1 cellular context compared by ENCODE assay signal in genomic region chr6:73520688-73521350, GRCh38.
A peak's percentile ranks its signal among the peaks of the same experiment; 100 is the strongest.
TF ChIP-seq lines count a peak whose summit lies in the region.

Gene EEF1A1, minus strand, starts transcription at chr6:73521032. Its CDS starts 1,006 bp downstream, at chr6:73520026.

TF ChIP-seq in HepG2, 621 proteins besides CTCF, POLR2A, EP300 and RAD21 (continued from another document and continues in another):
- TF ChIP-seq ZNF142 (CRISPR knock-in tag; IDR thresholded peaks at IDR 0.05) (peak; percentile 75; the same call in 1 of the 2 replicates), GPBP1L1 (CRISPR knock-in tag; IDR thresholded peaks at IDR 0.05) (no peak), MED8 (CRISPR knock-in tag; IDR thresholded peaks at IDR 0.05; ENCODE audit: insufficient replicate concordance) (peak; percentile 46), GTF3A (CRISPR knock-in tag; conservative IDR thresholded peaks at IDR 0.05) (peak; percentile 33; the same call in 1 of the 2 replicates), ZKSCAN1 (IDR thresholded peaks at IDR 0.05; ENCODE audit: low read length) (peak; percentile 47), POLR2G (IDR thresholded peaks at IDR 0.05; ENCODE audit: low read depth, low read length) (peak; percentile 99), ZNF530 (CRISPR knock-in tag; IDR thresholded peaks at IDR 0.05; ENCODE audit: low read depth) (peak; percentile 79; the same call in 1 of the 2 replicates), ZNF326 (CRISPR knock-in tag; IDR thresholded peaks at IDR 0.05; ENCODE audit: borderline replicate concordance) (no peak), ZNF264 (CRISPR knock-in tag; IDR thresholded peaks at IDR 0.05) (peak; percentile 26; the same call in 1 of the 2 replicates), LCORL (IDR thresholded peaks at IDR 0.05) (no peak), LCORL (CRISPR knock-in tag; IDR thresholded peaks at IDR 0.05) (peak; percentile 10; the same call in 1 of the 2 replicates), ZNF350 (CRISPR knock-in tag; IDR thresholded peaks at IDR 0.05; ENCODE audit: borderline replicate concordance, low read depth) (peak; percentile 75; the same call in 1 of the 2 replicates), PHF21A (CRISPR knock-in tag; IDR thresholded peaks at IDR 0.05) (peak; percentile 49; the same call in 1 of the 2 replicates), MXD3 (CRISPR knock-in tag; IDR thresholded peaks at IDR 0.05) (peak; percentile 17; the same call in 1 of the 2 replicates), FOXP1 (IDR thresholded peaks at IDR 0.05) (no peak), FOXP1 (CRISPR knock-in tag; IDR thresholded peaks at IDR 0.05) (peak; percentile 9; the same call in 1 of the 2 replicates), ZSCAN21 (CRISPR knock-in tag; IDR thresholded peaks at IDR 0.05; ENCODE audit: borderline replicate concordance) (peak; percentile 69), ZNF512 (CRISPR knock-in tag; IDR thresholded peaks at IDR 0.05) (no peak), KAT2B (IDR thresholded peaks at IDR 0.05; ENCODE audit: borderline replicate concordance, low read depth, low read length) (no peak), ZC3H4 (CRISPR knock-in tag; IDR thresholded peaks at IDR 0.05; ENCODE audit: borderline replicate concordance) (0 out of 2 replicates have a peak, but pooled peaks have one; percentile 93), HNF4G (IDR thresholded peaks at IDR 0.05; ENCODE audit: borderline replicate concordance, low read depth, low read length) (peak; percentile 30; the same call in 1 of the 2 replicates), HNF4G (CRISPR knock-in tag; IDR thresholded peaks at IDR 0.05; ENCODE audit: borderline replicate concordance, low read depth) (0 out of 2 replicates have a peak, but pooled peaks have one; percentile 56), FOXK2 (IDR thresholded peaks at IDR 0.05) (peak; percentile 47; the same call in 1 of the 2 replicates), REXO4 (CRISPR knock-in tag; IDR thresholded peaks at IDR 0.05; ENCODE audit: borderline replicate concordance) (peak; percentile 37; the same call in 1 of the 2 replicates), GATAD2A (CRISPR knock-in tag; IDR thresholded peaks at IDR 0.05) (0 out of 2 replicates have a peak, but pooled peaks have one; percentile 41), SYNCRIP (IDR thresholded peaks at IDR 0.05; ENCODE audit: insufficient read depth, low read depth, low read length) (no peak), KLF15 (CRISPR knock-in tag; IDR thresholded peaks at IDR 0.05; ENCODE audit: borderline replicate concordance) (peak; percentile 75; the same call in 1 of the 2 replicates), GTF2F1 (IDR thresholded peaks at IDR 0.05; ENCODE audit: low read length) (peak; percentile 97), FOXO4 (CRISPR knock-in tag; conservative IDR thresholded peaks at IDR 0.05) (peak; percentile 99), RXRB (CRISPR knock-in tag; IDR thresholded peaks at IDR 0.05; ENCODE audit: borderline replicate concordance) (peak; percentile 62), SMAD1 (CRISPR knock-in tag; IDR thresholded peaks at IDR 0.05; ENCODE audit: borderline replicate concordance, low read depth) (peak; percentile 55; the same call in 1 of the 2 replicates), RARA (CRISPR knock-in tag; IDR thresholded peaks at IDR 0.05) (peak; percentile 41; the same call in 1 of the 2 replicates), FLYWCH1 (CRISPR knock-in tag; IDR thresholded peaks at IDR 0.05) (peak; percentile 4; the same call in 1 of the 2 replicates), NAIF1 (CRISPR knock-in tag; IDR thresholded peaks at IDR 0.05; ENCODE audit: borderline replicate concordance) (peak; percentile 83; the same call in 1 of the 2 replicates), TOPORS (CRISPR knock-in tag; IDR thresholded peaks at IDR 0.05) (peak; percentile 70; the same call in 1 of the 2 replicates), ZSCAN9 (CRISPR knock-in tag; IDR thresholded peaks at IDR 0.05; ENCODE audit: borderline replicate concordance) (peak; percentile 13; the same call in 1 of the 2 replicates), RAD51 (IDR thresholded peaks at IDR 0.05; ENCODE audit: borderline replicate concordance) (no peak), SIN3B (IDR thresholded peaks at IDR 0.05; ENCODE audit: low read length) (peak; percentile 61; the same call in 1 of the 2 replicates), ZNF7 (CRISPR knock-in tag; IDR thresholded peaks at IDR 0.05) (0 out of 2 replicates have a peak, but pooled peaks have one; percentile 11), PITX1 (CRISPR knock-in tag; IDR thresholded peaks at IDR 0.05) (no peak; the same call in 1 of the 2 replicates), HIC2 (CRISPR knock-in tag; IDR thresholded peaks at IDR 0.05; ENCODE audit: low read depth) (peak; percentile 89), POGZ (CRISPR knock-in tag; IDR thresholded peaks at IDR 0.05) (peak; percentile 92), ZNF414 (CRISPR knock-in tag; IDR thresholded peaks at IDR 0.05) (no peak; the same call in 1 of the 2 replicates), MYPOP (CRISPR knock-in tag; IDR thresholded peaks at IDR 0.05) (peak; percentile 21; the same call in 1 of the 2 replicates)
- TF ChIP-seq, protein P1, sequence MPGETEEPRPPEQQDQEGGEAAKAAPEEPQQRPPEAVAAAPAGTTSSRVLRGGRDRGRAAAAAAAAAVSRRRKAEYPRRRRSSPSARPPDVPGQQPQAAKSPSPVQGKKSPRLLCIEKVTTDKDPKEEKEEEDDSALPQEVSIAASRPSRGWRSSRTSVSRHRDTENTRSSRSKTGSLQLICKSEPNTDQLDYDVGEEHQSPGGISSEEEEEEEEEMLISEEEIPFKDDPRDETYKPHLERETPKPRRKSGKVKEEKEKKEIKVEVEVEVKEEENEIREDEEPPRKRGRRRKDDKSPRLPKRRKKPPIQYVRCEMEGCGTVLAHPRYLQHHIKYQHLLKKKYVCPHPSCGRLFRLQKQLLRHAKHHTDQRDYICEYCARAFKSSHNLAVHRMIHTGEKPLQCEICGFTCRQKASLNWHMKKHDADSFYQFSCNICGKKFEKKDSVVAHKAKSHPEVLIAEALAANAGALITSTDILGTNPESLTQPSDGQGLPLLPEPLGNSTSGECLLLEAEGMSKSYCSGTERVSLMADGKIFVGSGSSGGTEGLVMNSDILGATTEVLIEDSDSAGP (CRISPR knock-in tag; IDR thresholded peaks at IDR 0.05; ENCODE audit: borderline replicate concordance), result peak; percentile 59
- TF ChIP-seq, protein P2, sequence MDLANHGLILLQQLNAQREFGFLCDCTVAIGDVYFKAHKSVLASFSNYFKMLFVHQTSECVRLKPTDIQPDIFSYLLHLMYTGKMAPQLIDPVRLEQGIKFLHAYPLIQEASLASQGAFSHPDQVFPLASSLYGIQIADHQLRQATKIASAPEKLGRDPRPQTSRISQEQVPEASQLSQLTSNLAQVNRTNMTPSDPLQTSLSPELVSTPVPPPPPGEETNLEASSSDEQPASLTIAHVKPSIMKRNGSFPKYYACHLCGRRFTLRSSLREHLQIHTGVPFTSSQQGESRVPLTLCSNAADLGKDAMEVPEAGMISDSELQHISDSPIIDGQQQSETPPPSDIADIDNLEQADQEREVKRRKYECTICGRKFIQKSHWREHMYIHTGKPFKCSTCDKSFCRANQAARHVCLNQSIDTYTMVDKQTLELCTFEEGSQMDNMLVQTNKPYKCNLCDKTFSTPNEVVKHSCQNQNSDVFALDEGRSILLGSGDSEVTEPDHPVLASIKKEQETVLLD (CRISPR knock-in tag; IDR thresholded peaks at IDR 0.05; ENCODE audit: low read depth), result peak; percentile 82
